ENCODE assay signal across 8 cellular contexts in the genomic region with DNA sequence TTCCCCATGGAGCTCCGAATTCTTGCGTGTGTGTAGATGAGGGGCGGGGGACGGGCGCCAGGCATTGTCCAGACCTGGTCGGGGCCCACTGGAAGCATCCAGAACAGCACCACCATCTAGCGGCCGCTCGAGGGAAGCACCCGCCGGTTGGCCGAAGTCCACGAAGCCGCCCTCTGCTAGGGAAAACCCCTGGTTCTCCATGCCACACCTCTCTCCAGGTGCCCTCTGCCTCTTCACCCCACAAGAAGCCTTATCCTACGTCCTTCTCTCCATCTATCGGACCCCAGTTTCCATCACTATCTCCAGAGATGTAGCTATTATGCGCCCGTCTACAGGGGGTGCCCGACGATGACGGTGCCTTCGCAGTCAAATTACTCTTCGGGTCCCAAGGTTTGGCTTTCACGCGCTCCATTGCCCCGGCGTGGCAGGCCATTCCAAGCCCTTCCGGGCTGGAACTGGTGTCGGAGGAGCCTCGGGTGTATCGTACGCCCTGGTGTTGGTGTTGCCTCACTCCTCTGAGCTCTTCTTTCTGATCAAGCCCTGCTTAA. TPM values are rescaled to one million over a fixed set of nuclear protein-coding genes. Genes with fewer than 3 reads are reported as not detected.
DNase-seq lines count a peak whose midpoint lies in the region; ATAC-seq and TF ChIP-seq lines count a peak whose summit lies in the region.

No MANE protein-coding gene starts in this region.

- intact Hi-C loops in CD4-positive, alpha-beta memory T cell (cut with micrococcal nuclease), result loop anchor here (1.0 kb wide), 11 partner anchors 11 to 281 kb away; a partner anchor contains a TSS
- intact Hi-C loops in IMR-90 (cut with micrococcal nuclease) (loop anchor here (1.0 to 10.0 kb wide), 8 partner anchors 47 to 516 kb away; a partner anchor contains a TSS), PC-9 (cut with micrococcal nuclease; ENCODE audit: unreplicated experiment) (loop anchor here (1.0 kb wide), 5 partner anchors 28 to 281 kb away; no protein-coding TSS in a partner anchor)

- H3K27me3 ChIP-seq in CD4-positive, alpha-beta memory T cell (ENCODE audit: insufficient read depth, low read length), result no peaks in the 10 kb centered on the region
- H3K27me3 ChIP-seq in IMR-90 (ENCODE audit: control insufficient read depth, insufficient read depth, low read length), result no peaks in the 10 kb centered on the region
- H3K27me3 ChIP-seq in PC-9 (ENCODE audit: insufficient read depth, low read depth), result no peaks in the 10 kb centered on the region
- H3K27me3 ChIP-seq in muscle layer of duodenum (ENCODE audit: low read depth, low read length), result no peaks in the 10 kb centered on the region

- peak; percentile 85 for TF ChIP-seq RAD21 in IMR-90 (IDR thresholded peaks at IDR 0.05; ENCODE audit: low read length)

- peak overlapping the region; percentile 31 for H3K4ac ChIP-seq in IMR-90 (ENCODE audit: low read depth, low read length)

- peak overlapping the region; percentile 99 for H2AFZ ChIP-seq in IMR-90 (replicated peaks; ENCODE audit: low read length, poor library complexity)
- peak overlapping the region; percentile 85 for H2AFZ ChIP-seq in PC-9

- peak overlapping the region; percentile 68; the same call in 1 of the 2 replicates for H3K56ac ChIP-seq in IMR-90 (ENCODE audit: extremely low read depth, insufficient read depth, low read length)

- H2AK9ac ChIP-seq in IMR-90 (replicated peaks; ENCODE audit: low read depth, low read length, poor library complexity), result peak overlapping the region; percentile 100

- H3K36me3 ChIP-seq in CD4-positive, alpha-beta memory T cell (ENCODE audit: insufficient read depth, low read length), result peaks cover 29% of the 10 kb centered on the region
- H3K36me3 ChIP-seq in IMR-90 (ENCODE audit: control insufficient read depth, insufficient read depth, low read length) (peaks cover 20% of the 10 kb centered on the region), PC-9 (ENCODE audit: low read depth) (no peaks in the 10 kb centered on the region), muscle layer of duodenum (ENCODE audit: control insufficient read depth in 1 of 2, insufficient read depth in 2 of 2, low read length in 2 of 2) (peaks cover 26 to 31% of the 10 kb centered on the region in 2 donors)

- peak overlapping the region; percentile 39; the same call in 1 of the 2 replicates for H3K23ac ChIP-seq in IMR-90 (ENCODE audit: low read depth, low read length)

- peaks cover 37% of the 10 kb centered on the region for H3K4me1 ChIP-seq in CD4-positive, alpha-beta memory T cell (ENCODE audit: insufficient read depth, low read length)
- H3K4me1 ChIP-seq in IMR-90 (ENCODE audit: control insufficient read depth, insufficient read depth, low read length), result peaks cover 9% of the 10 kb centered on the region
- H3K4me1 ChIP-seq in PC-9 (replicated peaks; ENCODE audit: insufficient read depth), result peaks cover 9% of the 10 kb centered on the region
- peaks cover 41 to 66% of the 10 kb centered on the region in 2 donors for H3K4me1 ChIP-seq in muscle layer of duodenum (ENCODE audit: control insufficient read depth in 1 of 2, insufficient read depth in 2 of 2, low read length in 2 of 2)

- H3F3A ChIP-seq in PC-9 (ENCODE audit: insufficient read depth, low read depth), result no peaks in the 10 kb centered on the region

- H4K91ac ChIP-seq in IMR-90 (ENCODE audit: insufficient read depth, low read depth, low read length), result peak overlapping the region; percentile 54

- peak overlapping the region; percentile 89 to 98 (median 94) for H3K4me3 Mint-ChIP-seq in CD4-positive, alpha-beta memory T cell
- peak overlapping the region; percentile 96 for H3K4me3 Mint-ChIP-seq in activated T-cell treated with anti-CD3 and anti-CD28 coated beads, Interleukin-2, amount 50 U/mL, for 4 hours

- peak; percentile 75 to 85 (median 76) for DNase-seq in CD4-positive, alpha-beta memory T cell
- DNase-seq in IMR-90, result peak; percentile 76
- peak; percentile 62 to 93 for DNase-seq in PC-9
- peak; percentile 78 for DNase-seq in activated T-cell treated with anti-CD3 and anti-CD28 coated beads, Interleukin-2, amount 50 U/mL, for 4 hours
- peak; percentile 74 to 76 for DNase-seq in stimulated activated CD8-positive, alpha-beta memory T cell treated with anti-CD3 and anti-CD28 coated beads, Interleukin-7, amount 100 ng/mL, for 4 hours (ENCODE audit: low read depth in 2 of 2)

- 0 out of 2 replicates have a peak overlapping the region, but pooled peaks have one; percentile 31 for H3K14ac ChIP-seq in IMR-90 (replicated peaks; ENCODE audit: low read depth, low read length)

- H3K4me1 Mint-ChIP-seq in CD4-positive, alpha-beta memory T cell, result peaks cover 25 to 37% (median 30%) of the 10 kb centered on the region in 4 donors
- peaks cover 36% of the 10 kb centered on the region for H3K4me1 Mint-ChIP-seq in activated T-cell treated with anti-CD3 and anti-CD28 coated beads, Interleukin-2, amount 50 U/mL, for 4 hours (ENCODE audit: low read depth)

- H3K36me3 Mint-ChIP-seq in CD4-positive, alpha-beta memory T cell, result peaks cover 14 to 36% of the 10 kb centered on the region in 2 donors
- H3K36me3 Mint-ChIP-seq in activated T-cell treated with anti-CD3 and anti-CD28 coated beads, Interleukin-2, amount 50 U/mL, for 4 hours (ENCODE audit: insufficient read depth), result peaks cover 16% of the 10 kb centered on the region

- H4K20me1 ChIP-seq in IMR-90 (ENCODE audit: insufficient read depth, low read length) (no peaks in the 10 kb centered on the region), PC-9 (ENCODE audit: insufficient read depth) (no peaks in the 10 kb centered on the region)

- POLR2A ChIA-PET in CD4-positive, alpha-beta memory T cell (lab: Charles Lee; ENCODE audit: partially characterized antibody), result interaction anchor here (0.6 to 7.8 kb wide), 31 partner anchors 9 to 660 kb away, joined by 3 to 72 read pairs (median 6); a partner anchor contains a TSS
- POLR2A ChIA-PET in IMR-90 (lab: Charles Lee; ENCODE audit: unreplicated experiment), result interaction anchor here (0.9 to 1.1 kb wide), 2 partner anchors 23 to 83 kb away, joined by 3 to 4 read pairs; no protein-coding TSS in a partner anchor
- POLR2A ChIA-PET in PC-9 (lab: Charles Lee; ENCODE audit: unreplicated experiment), result interaction anchor here (0.5 to 0.7 kb wide), 5 partner anchors 54 to 232 kb away, joined by 3 to 9 read pairs (median 7); a partner anchor contains a TSS

- WGBS in IMR-90 (ENCODE audit: extremely low coverage in 2 of 2, insufficient read length in 1 of 2), 2 experiments, result 0% methylated on average over 13 of the region's 32 CpGs; no CpG with 5 or more reads in 1 of the 2 experiments

- ATAC-seq in GM21367 (IDR thresholded peaks at IDR 0.05; ENCODE audit: unreplicated experiment) (peak; percentile 47), IMR-90 (ENCODE audit: low read depth) (peak; percentile 72), esophagus mucosa (peak; percentile 80)
- ATAC-seq in activated T-cell treated with anti-CD3 and anti-CD28 coated beads, Interleukin-2, amount 50 U/mL, for 4 hours, result peak; percentile 68 to 72

- H4K5ac ChIP-seq in IMR-90 (ENCODE audit: low read depth, low read length), result peak overlapping the region; percentile 18

- peak overlapping the region; percentile 73 to 91 for H4K8ac ChIP-seq in IMR-90 (ENCODE audit: low read depth in 2 of 2, low read length in 2 of 2)

- H3K18ac ChIP-seq in IMR-90 (ENCODE audit: low read depth, low read length), result no peak overlapping the region

- H3K79me2 ChIP-seq in PC-9 (ENCODE audit: low read depth), result peaks cover 25% of the 10 kb centered on the region

- peak overlapping the region; percentile 96 for H3K27ac ChIP-seq in CD4-positive, alpha-beta memory T cell (ENCODE audit: low read depth, low read length)
- peak overlapping the region; percentile 84 for H3K27ac ChIP-seq in IMR-90 (ENCODE audit: insufficient read depth, low read length)
- peak overlapping the region; percentile 60 for H3K27ac ChIP-seq in PC-9
- H3K27ac ChIP-seq in muscle layer of duodenum (ENCODE audit: low read length), result peak overlapping the region; percentile 97

- BruUV-seq in IMR-90 (replicated peaks; lab: Mats Ljungman, UMichigan) (no TSS peak), PC-9 (replicated peaks; lab: Mats Ljungman, UMichigan) (TSS peak; percentile 61)

- no peaks in the 10 kb centered on the region for H3K9me3 ChIP-seq in CD4-positive, alpha-beta memory T cell (ENCODE audit: control insufficient read depth in 1 of 2, low read length in 2 of 2)
- no peaks in the 10 kb centered on the region for H3K9me3 ChIP-seq in IMR-90 (ENCODE audit: control insufficient read depth, insufficient read depth, low read length)
- no peaks in the 10 kb centered on the region for H3K9me3 ChIP-seq in PC-9 (ENCODE audit: insufficient read depth, low read depth)
- H3K9me3 ChIP-seq in muscle layer of duodenum (ENCODE audit: control insufficient read depth in 1 of 2, low read length in 2 of 2), result no peaks in the 10 kb centered on the region

- no peak for TF ChIP-seq POLR2A in IMR-90 (IDR thresholded peaks at IDR 0.05; ENCODE audit: low read depth, low read length)

- peaks cover 24 to 30% of the 10 kb centered on the region in 2 experiments for H3K79me1 ChIP-seq in IMR-90 (ENCODE audit: low read depth in 1 of 2, low read length in 2 of 2)

- H2AK5ac ChIP-seq in IMR-90 (ENCODE audit: low read depth, low read length), result peak overlapping the region; percentile 98

- H2BK120ac ChIP-seq in IMR-90 (ENCODE audit: low read depth, low read length), result no peak overlapping the region

- dilution Hi-C loops in IMR-90 (cut with HindIII; ENCODE audit: low sequenced_read_pairs, unreplicated experiment), result no loop called here

- peak overlapping the region; percentile 95 to 99 (median 97) for H3K27ac Mint-ChIP-seq in CD4-positive, alpha-beta memory T cell

- no peaks in the 10 kb centered on the region for H3K9me2 ChIP-seq in PC-9 (ENCODE audit: insufficient read depth)

- peak; percentile 94 for TF ChIP-seq CTCF in IMR-90 (conservative IDR thresholded peaks at IDR 0.05; ENCODE audit: low read depth, low read length)
- peak; percentile 69 for TF ChIP-seq CTCF in PC-9 (conservative IDR thresholded peaks at IDR 0.05)

- H3K4me2 ChIP-seq in IMR-90 (ENCODE audit: low read depth, low read length) (peak overlapping the region; percentile 98), PC-9 (peak overlapping the region; percentile 97)

- peak overlapping the region; percentile 72 to 84 for H3K4me3 ChIP-seq in CD4-positive, alpha-beta memory T cell (ENCODE audit: low read length in 2 of 2)
- peak overlapping the region; percentile 79 for H3K4me3 ChIP-seq in IMR-90 (ENCODE audit: insufficient read depth, low read depth, low read length)
- H3K4me3 ChIP-seq in PC-9, result peak overlapping the region; percentile 92
- peak overlapping the region; percentile 70 to 96 for H3K4me3 ChIP-seq in muscle layer of duodenum (ENCODE audit: low read depth in 1 of 2, low read length in 2 of 2)

- H2BK15ac ChIP-seq in IMR-90 (ENCODE audit: low read depth, low read length), result peak overlapping the region; percentile 51; the same call in 1 of the 3 replicates

- no peak overlapping the region for H2BK20ac ChIP-seq in IMR-90 (ENCODE audit: low read depth, low read length)

- H3K9me3 Mint-ChIP-seq in CD4-positive, alpha-beta memory T cell, result no peaks in the 10 kb centered on the region
- H3K9me3 Mint-ChIP-seq in activated T-cell treated with anti-CD3 and anti-CD28 coated beads, Interleukin-2, amount 50 U/mL, for 4 hours, result no peaks in the 10 kb centered on the region

- in situ Hi-C loops in IMR-90 (cut with MboI; ENCODE audit: low sequenced_read_pairs), result no loop called here

- no peak overlapping the region for H2BK5ac ChIP-seq in IMR-90 (ENCODE audit: low read depth, low read length, poor library complexity, severe bottlenecking)

- peak overlapping the region; percentile 74 for H3K9ac ChIP-seq in IMR-90 (ENCODE audit: low read depth, low read length)

- no peaks in the 10 kb centered on the region for H3K27me3 Mint-ChIP-seq in CD4-positive, alpha-beta memory T cell
- no peaks in the 10 kb centered on the region for H3K27me3 Mint-ChIP-seq in activated T-cell treated with anti-CD3 and anti-CD28 coated beads, Interleukin-2, amount 50 U/mL, for 4 hours (ENCODE audit: low read depth)

- no peaks in the 10 kb centered on the region for H3K9me1 ChIP-seq in IMR-90 (ENCODE audit: insufficient read depth, low read length)

- CTCF ChIA-PET in CD4-positive, alpha-beta memory T cell (lab: Charles Lee; ENCODE audit: partially characterized antibody), result interaction anchor here (0.6 to 4.9 kb wide), 55 partner anchors 9 to 515 kb away, joined by 3 to 173 read pairs (median 5); a partner anchor contains a TSS
- CTCF ChIA-PET in IMR-90 (lab: Yijun Ruan, JAX) (interaction anchor here (0.7 to 2.8 kb wide), 20 partner anchors 8 to 206 kb away, joined by 3 to 24 read pairs (median 4); a partner anchor contains a TSS), PC-9 (lab: Charles Lee) (interaction anchor here (0.6 to 2.1 kb wide), 17 partner anchors 26 to 598 kb away, joined by 3 to 22 read pairs (median 4); a partner anchor contains a TSS)

RNA-seq across cellular contexts. Expression of a gene that starts 0.6 kb away (rescaled TPM):
- total RNA-seq in CD4-positive, alpha-beta memory T cell, result 10 to 100 TPM; 37.7 to 40.1 TPM
- 10 to 100 TPM; 13.1 to 15.5 TPM for polyA plus RNA-seq in CD4-positive, alpha-beta memory T cell
- total RNA-seq in IMR-90 (2012; rRNA removed) (72.8 and 120 TPM in 2 replicates), PC-9 (2021) (68.4 and 72.4 TPM in 2 replicates), esophagus mucosa (34.5 TPM)
- polyA plus RNA-seq in IMR-90 (2012; rRNA removed), result 74.7 and 82.4 TPM in 2 replicates
- 37.8 and 97.7 TPM in 2 replicates for polyA plus RNA-seq in IMR-90 (2012; cell fraction: cytosol; rRNA removed)
- polyA plus RNA-seq in IMR-90 (2012; cell fraction: nucleus; rRNA removed; ENCODE audit: low replicate concordance), result 35.2 and 52.7 TPM in 2 replicates
- total RNA-seq in activated T-cell treated with anti-CD3 and anti-CD28 coated beads, Interleukin-2, amount 50 U/mL, for 4 hours, result 100 to 1,000 TPM; 138 to 153 (median 146) TPM

RNA-seq across cellular contexts. Expression of a gene that starts 2.6 kb away (rescaled TPM):
- total RNA-seq in CD4-positive, alpha-beta memory T cell, result 1 to 10 TPM; 2.9 to 3.8 TPM
- under 1 TPM in 1 of 2 donors, not detected in 1; 0.68 TPM for polyA plus RNA-seq in CD4-positive, alpha-beta memory T cell
- total RNA-seq in IMR-90 (2012; rRNA removed) (0.56 TPM in 1 of 2 replicates, not detected in the other), PC-9 (2021) (46.4 and 65.4 TPM in 2 replicates), esophagus mucosa (6.4 TPM)
- polyA plus RNA-seq in IMR-90 (2012; rRNA removed), result 0.98 and 1.3 TPM in 2 replicates
- 1.1 and 1.2 TPM in 2 replicates for polyA plus RNA-seq in IMR-90 (2012; cell fraction: cytosol; rRNA removed)
- polyA plus RNA-seq in IMR-90 (2012; cell fraction: nucleus; rRNA removed; ENCODE audit: low replicate concordance), result 1.4 and 1.9 TPM in 2 replicates
- 1 to 10 TPM in 2 of 3 donors, under 1 TPM in 1; 0.98 to 1.4 (median 1.3) TPM for total RNA-seq in activated T-cell treated with anti-CD3 and anti-CD28 coated beads, Interleukin-2, amount 50 U/mL, for 4 hours

RNA-seq across cellular contexts. Expression of a gene that starts 12.2 kb away (rescaled TPM):
- 10 to 100 TPM; 45.1 to 52.2 TPM for total RNA-seq in CD4-positive, alpha-beta memory T cell
- 10 to 100 TPM; 45.8 to 72.8 TPM for polyA plus RNA-seq in CD4-positive, alpha-beta memory T cell
- total RNA-seq in IMR-90 (2012; rRNA removed), result 2.7 and 3.6 TPM in 2 replicates
- polyA plus RNA-seq in IMR-90 (2012; rRNA removed), result 22.0 and 23.1 TPM in 2 replicates
- polyA plus RNA-seq in IMR-90 (2012; cell fraction: cytosol; rRNA removed), result 33.5 and 41.8 TPM in 2 replicates
- 8.7 and 15.1 TPM in 2 replicates for polyA plus RNA-seq in IMR-90 (2012; cell fraction: nucleus; rRNA removed; ENCODE audit: low replicate concordance)
- 14.3 and 21.5 TPM in 2 replicates for total RNA-seq in PC-9 (2021)
- 1 to 10 TPM; 4.6 to 6.5 (median 6.1) TPM for total RNA-seq in activated T-cell treated with anti-CD3 and anti-CD28 coated beads, Interleukin-2, amount 50 U/mL, for 4 hours
- 2.7 TPM for total RNA-seq in esophagus mucosa

RNA-seq across cellular contexts. Expression of a gene that starts 18.3 kb away (rescaled TPM):
- total RNA-seq in CD4-positive, alpha-beta memory T cell, result 10 to 100 TPM; 19.8 to 20.9 TPM
- under 1 TPM in 1 of 2 donors, not detected in 1; 0.59 TPM for polyA plus RNA-seq in CD4-positive, alpha-beta memory T cell
- 16.0 and 23.3 TPM in 2 replicates for total RNA-seq in IMR-90 (2012; rRNA removed)
- polyA plus RNA-seq in IMR-90 (2012; rRNA removed), result 43.1 and 55.0 TPM in 2 replicates
- 18.3 and 59.5 TPM in 2 replicates for polyA plus RNA-seq in IMR-90 (2012; cell fraction: cytosol; rRNA removed)
- 2.6 and 3.5 TPM in 2 replicates for polyA plus RNA-seq in IMR-90 (2012; cell fraction: nucleus; rRNA removed; ENCODE audit: low replicate concordance)
- 27.0 and 37.0 TPM in 2 replicates for total RNA-seq in PC-9 (2021)
- 1 to 10 TPM; 4.8 to 5.3 (median 4.9) TPM for total RNA-seq in activated T-cell treated with anti-CD3 and anti-CD28 coated beads, Interleukin-2, amount 50 U/mL, for 4 hours
- total RNA-seq in esophagus mucosa, result 61.3 TPM

RNA-seq across cellular contexts. Expression of a gene that starts 22.6 kb away (rescaled TPM):
- 10 to 100 TPM; 23.8 to 25.0 TPM for total RNA-seq in CD4-positive, alpha-beta memory T cell
- 10 to 100 TPM; 41.7 to 50.1 TPM for polyA plus RNA-seq in CD4-positive, alpha-beta memory T cell
- total RNA-seq in IMR-90 (2012; rRNA removed) (142 and 149 TPM in 2 replicates), PC-9 (2021) (33.4 and 44.2 TPM in 2 replicates), esophagus mucosa (36.7 TPM)
- polyA plus RNA-seq in IMR-90 (2012; rRNA removed), result 135 and 152 TPM in 2 replicates
- polyA plus RNA-seq in IMR-90 (2012; cell fraction: cytosol; rRNA removed), result 111 and 139 TPM in 2 replicates
- polyA plus RNA-seq in IMR-90 (2012; cell fraction: nucleus; rRNA removed; ENCODE audit: low replicate concordance), result 74.4 and 102 TPM in 2 replicates
- 100 to 1,000 TPM; 110 to 134 (median 114) TPM for total RNA-seq in activated T-cell treated with anti-CD3 and anti-CD28 coated beads, Interleukin-2, amount 50 U/mL, for 4 hours

Comparison
In these comparisons a context has a peak if more than half of its experiments do, and no peak if none do; other contexts are left out.
1. Peak in every context shown above with its lines: DNase-seq, ATAC-seq, H3K4me3 ChIP-seq and H3K27ac ChIP-seq.